Comparison of ENCODE assay signal across 1 cellular context in genomic region chr13:61142506-61142905, GRCh38.
TF ChIP-seq lines count a peak whose summit lies in the region.

No MANE protein-coding gene starts in this region.

TF ChIP-seq in GM23338, 12 proteins besides CTCF, POLR2A, EP300 and RAD21 (continued from another document):
- TF ChIP-seq ETS1 (IDR thresholded peaks at IDR 0.05) (no peak), ZNF331 (CRISPR knock-in tag; IDR thresholded peaks at IDR 0.05; ENCODE audit: low read depth) (no peak), CREB1 (CRISPR knock-in tag; IDR thresholded peaks at IDR 0.05; ENCODE audit: low read depth) (no peak), JUNB (IDR thresholded peaks at IDR 0.05; ENCODE audit: unreplicated experiment) (no peak), NANOG (IDR thresholded peaks at IDR 0.05; ENCODE audit: borderline replicate concordance) (no peak), EZH2phosphoT487 (IDR thresholded peaks at IDR 0.05; ENCODE audit: unreplicated experiment) (no peak), REST (IDR thresholded peaks at IDR 0.05; ENCODE audit: unreplicated experiment) (no peak), ZNF114 (CRISPR knock-in tag; IDR thresholded peaks at IDR 0.05) (no peak)
- TF ChIP-seq, protein P1, sequence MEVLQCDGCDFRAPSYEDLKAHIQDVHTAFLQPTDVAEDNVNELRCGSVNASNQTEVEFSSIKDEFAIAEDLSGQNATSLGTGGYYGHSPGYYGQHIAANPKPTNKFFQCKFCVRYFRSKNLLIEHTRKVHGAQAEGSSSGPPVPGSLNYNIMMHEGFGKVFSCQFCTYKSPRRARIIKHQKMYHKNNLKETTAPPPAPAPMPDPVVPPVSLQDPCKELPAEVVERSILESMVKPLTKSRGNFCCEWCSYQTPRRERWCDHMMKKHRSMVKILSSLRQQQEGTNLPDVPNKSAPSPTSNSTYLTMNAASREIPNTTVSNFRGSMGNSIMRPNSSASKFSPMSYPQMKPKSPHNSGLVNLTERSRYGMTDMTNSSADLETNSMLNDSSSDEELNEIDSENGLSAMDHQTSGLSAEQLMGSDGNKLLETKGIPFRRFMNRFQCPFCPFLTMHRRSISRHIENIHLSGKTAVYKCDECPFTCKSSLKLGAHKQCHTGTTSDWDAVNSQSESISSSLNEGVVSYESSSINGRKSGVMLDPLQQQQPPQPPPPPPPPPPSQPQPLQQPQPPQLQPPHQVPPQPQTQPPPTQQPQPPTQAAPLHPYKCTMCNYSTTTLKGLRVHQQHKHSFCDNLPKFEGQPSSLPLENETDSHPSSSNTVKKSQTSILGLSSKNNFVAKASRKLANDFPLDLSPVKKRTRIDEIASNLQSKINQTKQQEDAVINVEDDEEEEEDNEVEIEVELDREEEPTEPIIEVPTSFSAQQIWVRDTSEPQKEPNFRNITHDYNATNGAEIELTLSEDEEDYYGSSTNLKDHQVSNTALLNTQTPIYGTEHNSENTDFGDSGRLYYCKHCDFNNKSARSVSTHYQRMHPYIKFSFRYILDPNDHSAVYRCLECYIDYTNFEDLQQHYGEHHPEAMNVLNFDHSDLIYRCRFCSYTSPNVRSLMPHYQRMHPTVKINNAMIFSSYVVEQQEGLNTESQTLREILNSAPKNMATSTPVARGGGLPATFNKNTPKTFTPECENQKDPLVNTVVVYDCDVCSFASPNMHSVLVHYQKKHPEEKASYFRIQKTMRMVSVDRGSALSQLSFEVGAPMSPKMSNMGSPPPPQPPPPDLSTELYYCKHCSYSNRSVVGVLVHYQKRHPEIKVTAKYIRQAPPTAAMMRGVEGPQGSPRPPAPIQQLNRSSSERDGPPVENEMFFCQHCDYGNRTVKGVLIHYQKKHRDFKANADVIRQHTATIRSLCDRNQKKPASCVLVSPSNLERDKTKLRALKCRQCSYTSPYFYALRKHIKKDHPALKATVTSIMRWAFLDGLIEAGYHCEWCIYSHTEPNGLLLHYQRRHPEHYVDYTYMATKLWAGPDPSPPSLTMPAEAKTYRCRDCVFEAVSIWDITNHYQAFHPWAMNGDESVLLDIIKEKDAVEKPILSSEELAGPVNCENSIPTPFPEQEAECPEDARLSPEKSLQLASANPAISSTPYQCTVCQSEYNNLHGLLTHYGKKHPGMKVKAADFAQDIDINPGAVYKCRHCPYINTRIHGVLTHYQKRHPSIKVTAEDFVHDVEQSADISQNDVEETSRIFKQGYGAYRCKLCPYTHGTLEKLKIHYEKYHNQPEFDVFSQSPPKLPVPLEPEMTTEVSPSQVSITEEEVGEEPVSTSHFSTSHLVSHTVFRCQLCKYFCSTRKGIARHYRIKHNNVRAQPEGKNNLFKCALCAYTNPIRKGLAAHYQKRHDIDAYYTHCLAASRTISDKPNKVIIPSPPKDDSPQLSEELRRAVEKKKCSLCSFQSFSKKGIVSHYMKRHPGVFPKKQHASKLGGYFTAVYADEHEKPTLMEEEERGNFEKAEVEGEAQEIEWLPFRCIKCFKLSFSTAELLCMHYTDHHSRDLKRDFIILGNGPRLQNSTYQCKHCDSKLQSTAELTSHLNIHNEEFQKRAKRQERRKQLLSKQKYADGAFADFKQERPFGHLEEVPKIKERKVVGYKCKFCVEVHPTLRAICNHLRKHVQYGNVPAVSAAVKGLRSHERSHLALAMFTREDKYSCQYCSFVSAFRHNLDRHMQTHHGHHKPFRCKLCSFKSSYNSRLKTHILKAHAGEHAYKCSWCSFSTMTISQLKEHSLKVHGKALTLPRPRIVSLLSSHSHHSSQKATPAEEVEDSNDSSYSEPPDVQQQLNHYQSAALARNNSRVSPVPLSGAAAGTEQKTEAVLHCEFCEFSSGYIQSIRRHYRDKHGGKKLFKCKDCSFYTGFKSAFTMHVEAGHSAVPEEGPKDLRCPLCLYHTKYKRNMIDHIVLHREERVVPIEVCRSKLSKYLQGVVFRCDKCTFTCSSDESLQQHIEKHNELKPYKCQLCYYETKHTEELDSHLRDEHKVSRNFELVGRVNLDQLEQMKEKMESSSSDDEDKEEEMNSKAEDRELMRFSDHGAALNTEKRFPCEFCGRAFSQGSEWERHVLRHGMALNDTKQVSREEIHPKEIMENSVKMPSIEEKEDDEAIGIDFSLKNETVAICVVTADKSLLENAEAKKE (CRISPR knock-in tag; IDR thresholded peaks at IDR 0.05): no peak
